Comparison of ENCODE assay signal across 22 cellular contexts in genomic region chr20:57460781-57461465, GRCh38.
"Had no signal": no experiment of that assay in that cellular context is flagged by ENCODE, and none has a peak within 500 bp of the region (broad histone marks: within the 10 kb centered on the region; RNA-seq: fewer than 3 reads in every experiment).

No MANE protein-coding gene starts in this region.

- DNase-seq: activated CD4-positive, alpha-beta T cell treated with anti-CD3 and anti-CD28 coated beads for 1 hour; activated CD4-positive, alpha-beta T cell treated with anti-CD3 and anti-CD28 coated beads, Interleukin-2, amount 50 U/mL, for 4 hours; activated naive CD8-positive, alpha-beta T cell treated with anti-CD3 and anti-CD28 coated beads, Interleukin-2, amount 10 ng/mL, durations not matched to agents 7 days and 5 days; activated T-cell treated with anti-CD3 and anti-CD28 coated beads for 4 hours; amygdala; caudate nucleus; dorsolateral prefrontal cortex; foreskin fibroblast; hypothalamus; islet precursor cell; ovary; psoas muscle; right lobe of liver; small intestine; stimulated activated CD4-positive, alpha-beta T cell treated with anti-CD3 and anti-CD28 coated beads, Interleukin-15, amount 100 ng/mL, for 24 hours; stimulated activated CD4-positive, alpha-beta T cell treated with anti-CD3 and anti-CD28 coated beads, Interleukin-4, amount 100 ng/mL, for 1 hour; T-helper 1 cell; T-helper 9 cell; upper lobe of right lung; WERI-Rb-1 had no signal

- H3K4me1 Mint-ChIP-seq: activated naive CD8-positive, alpha-beta T cell treated with anti-CD3 and anti-CD28 coated beads, Interleukin-2, amount 10 ng/mL, durations not matched to agents 7 days and 5 days had no signal

- H3K4me3 Mint-ChIP-seq: activated naive CD8-positive, alpha-beta T cell treated with anti-CD3 and anti-CD28 coated beads, Interleukin-2, amount 10 ng/mL, durations not matched to agents 7 days and 5 days had no signal

- H3K4me3 ChIP-seq: dorsolateral prefrontal cortex, ovary, psoas muscle, right lobe of liver, thoracic aorta, upper lobe of right lung had no signal

- ATAC-seq: psoas muscle, right lobe of liver, upper lobe of right lung had no signal

- H3K36me3 Mint-ChIP-seq: activated naive CD8-positive, alpha-beta T cell treated with anti-CD3 and anti-CD28 coated beads, Interleukin-2, amount 10 ng/mL, durations not matched to agents 7 days and 5 days had no signal

- H3K9me3 Mint-ChIP-seq: activated naive CD8-positive, alpha-beta T cell treated with anti-CD3 and anti-CD28 coated beads, Interleukin-2, amount 10 ng/mL, durations not matched to agents 7 days and 5 days had no signal

- H3K9me3 ChIP-seq: ovary, psoas muscle, right lobe of liver, thoracic aorta, upper lobe of right lung had no signal

- H3K27ac Mint-ChIP-seq: activated naive CD8-positive, alpha-beta T cell treated with anti-CD3 and anti-CD28 coated beads, Interleukin-2, amount 10 ng/mL, durations not matched to agents 7 days and 5 days had no signal

- H3K27me3 ChIP-seq: ovary, right lobe of liver, upper lobe of right lung had no signal

- H3K36me3 ChIP-seq: ovary, right lobe of liver, thoracic aorta, upper lobe of right lung, WERI-Rb-1 had no signal

- H3K4me1 ChIP-seq: upper lobe of right lung had no signal

- H3K27ac ChIP-seq: dorsolateral prefrontal cortex, epithelial cell of prostate, ovary, psoas muscle, right lobe of liver, thoracic aorta, upper lobe of right lung, WERI-Rb-1 had no signal
